ENCODE assay signal across 17 cellular contexts in the genomic region with DNA sequence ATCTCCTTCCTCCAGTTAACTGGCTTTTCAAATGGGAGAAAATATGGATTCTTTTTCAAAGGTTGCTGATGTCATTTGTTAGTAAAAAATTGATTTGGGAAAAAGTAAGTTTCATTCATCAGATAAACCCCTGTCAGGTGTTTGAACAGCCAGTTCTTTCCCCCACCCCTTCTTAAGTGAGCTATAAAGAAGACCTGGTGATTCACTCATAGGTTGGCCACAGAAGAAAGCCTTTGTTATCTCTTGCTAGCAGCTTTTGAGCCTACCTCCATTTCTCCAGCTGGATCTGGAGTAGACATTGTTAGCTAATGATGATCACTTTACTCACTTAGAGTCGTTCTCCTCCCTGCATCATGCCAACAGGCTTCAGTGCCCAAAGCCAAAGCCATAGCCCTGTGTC.
A peak's percentile ranks its signal among the peaks of the same experiment; 100 is the strongest.
DNase-seq lines count a peak whose midpoint lies in the region; ATAC-seq and TF ChIP-seq lines count a peak whose summit lies in the region.
"Had no signal": no experiment of that assay in that cellular context is flagged by ENCODE, and none has a peak within 500 bp of the region (broad histone marks: within the 10 kb centered on the region; RNA-seq: fewer than 3 reads in every experiment).

No MANE protein-coding gene starts in this region.

- no peak overlapping the region for H3K4me3 ChIP-seq in Loucy (ENCODE audit: low read length, poor library complexity, severe bottlenecking)

- peaks cover 4% of the 10 kb centered on the region for H4K20me1 ChIP-seq in Loucy (ENCODE audit: insufficient read depth, low read length, poor library complexity, severe bottlenecking)

- no peaks in the 10 kb centered on the region for H3K9me2 ChIP-seq in Loucy (replicated peaks; ENCODE audit: low read depth, low read length)

- H3K79me2 ChIP-seq in Loucy (ENCODE audit: insufficient read depth, low read length), result peaks cover 48% of the 10 kb centered on the region

- H3K27me3 ChIP-seq in Loucy (ENCODE audit: insufficient read depth, low read length, poor library complexity, severe bottlenecking), result no peaks in the 10 kb centered on the region

- H2AFZ ChIP-seq in Loucy (ENCODE audit: low read length), result no peak overlapping the region

- H3K9me3 ChIP-seq in Loucy (ENCODE audit: insufficient read depth, low read depth, low read length), result peaks cover 3% of the 10 kb centered on the region; the same call in 1 of the 2 replicates

- no peaks in the 10 kb centered on the region for H3F3A ChIP-seq in Loucy (ENCODE audit: low read depth)

- peak; percentile 3 for DNase-seq in NCI-H2029 (lab: John Stamatoyannopoulos, UW)
- no peak for DNase-seq in NCI-H2029 treated with DMSO at 0.1 percent for 48 hours (lab: John Stamatoyannopoulos, UW)
- DNase-seq in amniotic epithelial cell (ENCODE audit: low read depth), result peak; percentile 15
- DNase-seq in islet precursor cell, result peak; percentile 59
- no peak for DNase-seq in activated CD4-positive, alpha-beta T cell treated with anti-CD3 and anti-CD28 coated beads for 1 hour
- no peak for DNase-seq in HK-2 (ENCODE audit: unreplicated experiment)
- DNase-seq: 8988T, DMS79 treated with DMSO at 0.1 percent for 48 hours, H7, Kasumi-1, MM.1S, NCI-H1092 treated with DMSO at 0.1 percent for 48 hours, NCI-H1694 treated with DMSO at 0.1 percent for 48 hours, NCI-H510A, NCI-H774 had no signal

- peak overlapping the region; percentile 5 for H3K4me2 ChIP-seq in Loucy (ENCODE audit: low read depth, low read length, poor library complexity, severe bottlenecking)

- no peak for TF ChIP-seq CTCF in Loucy (conservative IDR thresholded peaks at IDR 0.05; ENCODE audit: low read length)

- H3K9ac ChIP-seq in Loucy (ENCODE audit: low read depth, low read length, poor library complexity, severe bottlenecking), result no peak overlapping the region

- ATAC-seq in HG02610 (IDR thresholded peaks at IDR 0.05; ENCODE audit: unreplicated experiment), result no peak

- H3K36me3 ChIP-seq in Loucy (ENCODE audit: insufficient read depth, low read length), result no peaks in the 10 kb centered on the region

- H3K4me1 ChIP-seq in Loucy (ENCODE audit: insufficient read depth, low read length, poor library complexity, severe bottlenecking), result peaks cover 9% of the 10 kb centered on the region

Comparison
In these comparisons a context has a peak if more than half of its experiments do, and no peak if none do; other contexts are left out.
1. DNase-seq: peak in NCI-H2029 (single experiment), amniotic epithelial cell (single experiment) and islet precursor cell (single experiment); none in NCI-H2029 treated with DMSO at 0.1 percent for 48 hours (single experiment), activated CD4-positive, alpha-beta T cell treated with anti-CD3 and anti-CD28 coated beads for 1 hour (single experiment) and HK-2 (single experiment).